5 cellular contexts compared by ENCODE assay signal in genomic region chr2:45038861-45039260, GRCh38. TPM values are rescaled to one million over a fixed set of nuclear protein-coding genes. Genes with fewer than 3 reads are reported as not detected.
"Had no signal": no experiment of that assay in that cellular context is flagged by ENCODE, and none has a peak within 500 bp of the region (broad histone marks: within the 10 kb centered on the region; RNA-seq: fewer than 3 reads in every experiment).

No MANE protein-coding gene starts in this region.

RNA-seq across cellular contexts. Expression of gene SIX2, which starts 29.6 kb away (rescaled TPM):
- total RNA-seq: naive thymus-derived CD8-positive, alpha-beta T cell; natural killer cell; natural killer cell treated with Interleukin-12 subunit alpha and Interleukin-12 subunit beta and Interleukin-15 and Interleukin-18, amount 100 ng/mL, for 72 hours; right lobe of liver had no signal
- polyA plus RNA-seq: naive thymus-derived CD8-positive, alpha-beta T cell; smooth muscle cell had no signal
